ENCODE assay signal across 10 cellular contexts in the genomic region with DNA sequence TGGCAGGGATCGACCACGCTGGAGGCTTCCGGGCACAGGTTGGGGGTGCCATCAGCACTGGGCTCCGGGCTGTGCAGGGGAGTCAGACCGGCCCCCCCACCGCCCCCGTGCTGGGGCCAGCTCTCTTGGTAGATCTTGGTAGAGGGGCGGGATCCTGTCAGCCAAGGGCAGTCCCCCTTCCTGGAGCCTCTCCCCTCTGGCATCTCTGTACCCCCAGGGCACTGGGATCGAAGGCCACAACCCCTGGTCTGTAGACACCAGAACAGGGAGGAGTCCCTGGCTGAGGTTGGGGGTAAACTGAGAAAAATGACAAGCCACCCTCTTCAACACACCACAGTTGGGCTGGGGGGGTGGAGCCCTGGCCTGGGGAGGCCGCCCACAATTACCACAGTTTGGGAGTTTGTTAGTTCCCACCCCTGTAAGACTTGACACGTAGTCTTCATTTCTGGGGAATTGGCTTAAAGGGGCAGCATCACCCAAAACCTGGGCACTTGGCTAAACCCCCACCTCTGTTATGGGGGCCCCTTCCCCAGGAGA. TPM values are rescaled to one million over a fixed set of nuclear protein-coding genes. Genes with fewer than 3 reads are reported as not detected.
DNase-seq lines count a peak whose midpoint lies in the region; ATAC-seq, FAIRE-seq and TF ChIP-seq lines count a peak whose summit lies in the region.
"Had no signal": no experiment of that assay in that cellular context is flagged by ENCODE, and none has a peak within 500 bp of the region (broad histone marks: within the 10 kb centered on the region; RNA-seq: fewer than 3 reads in every experiment).

No MANE protein-coding gene starts in this region.

- H3K4me1 Mint-ChIP-seq in T-helper 1 cell treated with Interleukin-12 subunit alpha and Interleukin-12 subunit beta and Interleukin-4 antibody, amounts not matched to agents 30 μg/mL and 1 μg/mL, for 36 hours (ENCODE audit: low read depth): peaks cover 8% of the 10 kb centered on the region
- H3K4me1 Mint-ChIP-seq in astrocyte (ENCODE audit: low read depth, unreplicated experiment): peaks cover 3% of the 10 kb centered on the region

- H2AFZ ChIP-seq in astrocyte (ENCODE audit: low read depth, low read length): peak overlapping the region; percentile 77

- H3K9me3 ChIP-seq in astrocyte (ENCODE audit: insufficient read depth, low read depth, low read length) (no peaks in the 10 kb centered on the region), tibial nerve (no peaks in the 10 kb centered on the region)

- peak overlapping the region; percentile 57 for H3K4me3 Mint-ChIP-seq in T-helper 1 cell treated with Interleukin-12 subunit alpha and Interleukin-12 subunit beta and Interleukin-4 antibody, amounts not matched to agents 30 μg/mL and 1 μg/mL, for 36 hours
- peak overlapping the region; percentile 79 for H3K4me3 Mint-ChIP-seq in astrocyte (ENCODE audit: unreplicated experiment)

- no peak overlapping the region for H3K27ac Mint-ChIP-seq in T-helper 1 cell treated with Interleukin-12 subunit alpha and Interleukin-12 subunit beta and Interleukin-4 antibody, amounts not matched to agents 30 μg/mL and 1 μg/mL, for 36 hours
- no peak overlapping the region for H3K27ac Mint-ChIP-seq in astrocyte (ENCODE audit: unreplicated experiment)

- FAIRE-seq in astrocyte (lab: Jason Lieb, UNC): no peak
- FAIRE-seq: A204.1 had no signal

- TF ChIP-seq EP300 in tibial nerve (IDR thresholded peaks at IDR 0.05): no peak

- no peak for TF ChIP-seq CTCF in astrocyte (IDR thresholded peaks at IDR 0.05; ENCODE audit: insufficient read depth, low read depth, low read length)
- TF ChIP-seq CTCF in kidney epithelial cell (IDR thresholded peaks at IDR 0.05; ENCODE audit: insufficient read depth, low read length, poor library complexity, severe bottlenecking): no peak
- TF ChIP-seq CTCF in tibial nerve (IDR thresholded peaks at IDR 0.05): no peak

- peak overlapping the region; percentile 97 for H3K4me2 ChIP-seq in astrocyte (ENCODE audit: low read length)

- no peak for TF ChIP-seq POLR2A in tibial nerve (IDR thresholded peaks at IDR 0.05)

- no peak for ATAC-seq in HG02610 (IDR thresholded peaks at IDR 0.05; ENCODE audit: unreplicated experiment)

- peaks cover 34% of the 10 kb centered on the region for H3K27me3 Mint-ChIP-seq in T-helper 1 cell treated with Interleukin-12 subunit alpha and Interleukin-12 subunit beta and Interleukin-4 antibody, amounts not matched to agents 30 μg/mL and 1 μg/mL, for 36 hours (ENCODE audit: low read depth)
- H3K27me3 Mint-ChIP-seq in astrocyte (ENCODE audit: low read depth, unreplicated experiment): peaks cover 6% of the 10 kb centered on the region

- peaks cover 12% of the 10 kb centered on the region for H3K79me2 ChIP-seq in astrocyte (ENCODE audit: insufficient read depth, low read length)

- H3K27me3 ChIP-seq in astrocyte (ENCODE audit: insufficient read depth, low read length) (no peaks in the 10 kb centered on the region), kidney epithelial cell (ENCODE audit: control insufficient read depth, insufficient read depth, low read length) (peaks cover 6% of the 10 kb centered on the region), tibial nerve (peaks cover 0 to 17% of the 10 kb centered on the region in 2 donors)

- H3K4me3 ChIP-seq in astrocyte (ENCODE audit: insufficient read depth, low read depth, low read length): peak overlapping the region; percentile 73
- H3K4me3 ChIP-seq in kidney epithelial cell (ENCODE audit: low read depth, low read length): peak overlapping the region; percentile 78
- H3K4me3 ChIP-seq in tibial nerve: peak overlapping the region; percentile 51 to 95 (median 86)

- H3K36me3 Mint-ChIP-seq in T-helper 1 cell treated with Interleukin-12 subunit alpha and Interleukin-12 subunit beta and Interleukin-4 antibody, amounts not matched to agents 30 μg/mL and 1 μg/mL, for 36 hours (ENCODE audit: low read depth): no peaks in the 10 kb centered on the region
- peaks cover 10% of the 10 kb centered on the region for H3K36me3 Mint-ChIP-seq in astrocyte (ENCODE audit: low read depth, unreplicated experiment)

- H3K27ac ChIP-seq in astrocyte (ENCODE audit: low read depth, low read length) (peak overlapping the region; percentile 43), tibial nerve (peak overlapping the region; percentile 25 to 88 (median 78))
- H3K27ac ChIP-seq: SK-N-MC had no signal

- no peak for DNase-seq in T-helper 1 cell
- DNase-seq in astrocyte (ENCODE audit: low read depth): no peak
- DNase-seq in kidney epithelial cell (ENCODE audit: low read depth): no peak
- peak in 1 of 2 donors; percentile 33 for DNase-seq in tibial nerve (ENCODE audit: low spot score in 2 of 2)
- no peak for DNase-seq in GF-D8 (lab: John Stamatoyannopoulos, UW)
- no peak for DNase-seq in NCI-H524 treated with DMSO at 0.1 percent for 48 hours (lab: John Stamatoyannopoulos, UW)

- H3K36me3 ChIP-seq in astrocyte (ENCODE audit: insufficient read depth, low read length): peaks cover 3% of the 10 kb centered on the region
- H3K36me3 ChIP-seq in kidney epithelial cell (ENCODE audit: control insufficient read depth, insufficient read depth, low read length): no peaks in the 10 kb centered on the region
- peaks cover 0 to 38% (median 0%) of the 10 kb centered on the region in 3 donors for H3K36me3 ChIP-seq in tibial nerve

- H3K9ac ChIP-seq in astrocyte (ENCODE audit: low read length): peak overlapping the region; percentile 80

- no peaks in the 10 kb centered on the region for H3K9me3 Mint-ChIP-seq in T-helper 1 cell treated with Interleukin-12 subunit alpha and Interleukin-12 subunit beta and Interleukin-4 antibody, amounts not matched to agents 30 μg/mL and 1 μg/mL, for 36 hours
- H3K9me3 Mint-ChIP-seq in astrocyte (ENCODE audit: unreplicated experiment): no peaks in the 10 kb centered on the region

- no peaks in the 10 kb centered on the region for H4K20me1 ChIP-seq in astrocyte (ENCODE audit: insufficient read depth, low read length)

- H3K4me1 ChIP-seq in astrocyte (ENCODE audit: insufficient read depth, low read length) (peaks cover 12% of the 10 kb centered on the region), tibial nerve (peaks cover 0 to 27% (median 16%) of the 10 kb centered on the region in 4 donors)

- WGBS in tibial nerve, 2 donors: 15% methylated on average over 4 to 7 of the region's 11 CpGs

RNA-seq across cellular contexts. Expression of gene CERCAM, which starts 0.9 kb away (rescaled TPM):
- total RNA-seq in astrocyte: 66.1 and 99.8 TPM in 2 replicates
- total RNA-seq in kidney epithelial cell: 105 and 114 TPM in 2 replicates
- total RNA-seq in tibial nerve: 10 to 100 TPM; 23.7 to 48.2 (median 31.6) TPM

RNA-seq across cellular contexts. Expression of gene ODF2, which starts 34.3 kb away (rescaled TPM):
- total RNA-seq in astrocyte (26.2 and 28.1 TPM in 2 replicates), kidney epithelial cell (24.9 TPM in 2 replicates), tibial nerve (10 to 100 TPM; 23.2 to 32.7 (median 25.8) TPM)

RNA-seq across cellular contexts. Expression of gene URM1, which starts 50.4 kb away (rescaled TPM):
- total RNA-seq in astrocyte (50.7 and 51.6 TPM in 2 replicates), kidney epithelial cell (47.3 and 49.9 TPM in 2 replicates), tibial nerve (10 to 100 TPM; 18.1 to 25.5 (median 23.2) TPM)
